In genomic region chr17:45016823-45017222, GRCh38 we compare ENCODE assay signal across 11 cellular contexts. TPM values are rescaled to one million over a fixed set of nuclear protein-coding genes. Genes with fewer than 3 reads are reported as not detected.
DNase-seq lines count a peak whose midpoint lies in the region; ATAC-seq and TF ChIP-seq lines count a peak whose summit lies in the region.
"Had no signal": no experiment of that assay in that cellular context is flagged by ENCODE, and none has a peak within 500 bp of the region (broad histone marks: within the 10 kb centered on the region; RNA-seq: fewer than 3 reads in every experiment).

No MANE protein-coding gene starts in this region.

- no peaks in the 10 kb centered on the region; the same call in 1 of the 2 replicates for H3K9me1 ChIP-seq in IMR-90 (ENCODE audit: insufficient read depth, low read length)

- H3K4ac ChIP-seq in IMR-90 (ENCODE audit: low read depth, low read length) (no peak overlapping the region), mesendoderm (ENCODE audit: low read depth, low read length) (no peak overlapping the region)

- WGBS in IMR-90 (ENCODE audit: extremely low coverage in 2 of 2, insufficient read length in 1 of 2), 2 experiments: no CpG with 5 or more reads among the region's 5 CpGs
- WGBS in mesendoderm (ENCODE audit: extremely low coverage, insufficient coverage, low lambda C conversion rate): no CpG with 5 or more reads among the region's 5 CpGs

- no peak overlapping the region for H3K4me3 Mint-ChIP-seq in WTC11
- no peak overlapping the region for H3K4me3 Mint-ChIP-seq in natural killer cell
- H3K4me3 Mint-ChIP-seq: activated naive CD8-positive, alpha-beta T cell treated with anti-CD3 and anti-CD28 coated beads for 36 hours had no signal

- H4K20me1 ChIP-seq in IMR-90 (ENCODE audit: insufficient read depth, low read length): no peaks in the 10 kb centered on the region

- H4K8ac ChIP-seq in IMR-90 (ENCODE audit: low read depth in 2 of 2, low read length in 2 of 2) (no peak overlapping the region), mesendoderm (ENCODE audit: low read depth, low read length) (no peak overlapping the region)

- H3K18ac ChIP-seq in IMR-90 (ENCODE audit: low read depth, low read length) (no peak overlapping the region), mesendoderm (ENCODE audit: low read length) (no peak overlapping the region)

- no peak overlapping the region for H3K9ac ChIP-seq in IMR-90 (ENCODE audit: low read depth, low read length)
- H3K9ac ChIP-seq in mesendoderm (ENCODE audit: low read length): no peak overlapping the region

- H2BK120ac ChIP-seq in IMR-90 (ENCODE audit: low read depth, low read length): no peak overlapping the region
- H2BK120ac ChIP-seq in mesendoderm (ENCODE audit: low read depth, low read length): no peak overlapping the region

- H3K4me1 Mint-ChIP-seq in WTC11 (peaks cover 38% of the 10 kb centered on the region), natural killer cell (peaks cover 12 to 24% of the 10 kb centered on the region in 2 donors)

- H3K4me1 ChIP-seq in IMR-90 (ENCODE audit: control insufficient read depth, insufficient read depth, low read length) (peaks cover 31% of the 10 kb centered on the region), mesendoderm (ENCODE audit: control insufficient read depth, low read depth, low read length) (no peaks in the 10 kb centered on the region), right atrium auricular region (peaks cover 0 to 46% of the 10 kb centered on the region in 2 donors)

- H3K27ac Mint-ChIP-seq in WTC11 (0 out of 2 replicates have a peak overlapping the region, but pooled peaks have one; percentile 40), natural killer cell (no peak overlapping the region)
- H3K27ac Mint-ChIP-seq: activated naive CD8-positive, alpha-beta T cell treated with anti-CD3 and anti-CD28 coated beads for 36 hours had no signal

- H4K5ac ChIP-seq in IMR-90 (ENCODE audit: low read depth, low read length) (no peak overlapping the region), mesendoderm (ENCODE audit: low read length) (no peak overlapping the region)

- no peak overlapping the region for H2AFZ ChIP-seq in IMR-90 (replicated peaks; ENCODE audit: low read length, poor library complexity)

- no peak overlapping the region for H3K56ac ChIP-seq in IMR-90 (ENCODE audit: extremely low read depth, insufficient read depth, low read length)
- H3K56ac ChIP-seq in mesendoderm (ENCODE audit: low read length): no peak overlapping the region

- H3K27me3 Mint-ChIP-seq in WTC11 (ENCODE audit: low read depth) (peaks cover 43% of the 10 kb centered on the region), natural killer cell (ENCODE audit: low read depth in 2 of 2) (peaks cover 24 to 33% of the 10 kb centered on the region in 2 donors)

- dilution Hi-C loops in IMR-90 (cut with HindIII; ENCODE audit: low sequenced_read_pairs, unreplicated experiment): no loop called here

- no peaks in the 10 kb centered on the region for H3K79me2 ChIP-seq in mesendoderm (ENCODE audit: control insufficient read depth, insufficient read depth, low read length)

- no TSS peak for BruUV-seq in IMR-90 (replicated peaks; lab: Mats Ljungman, UMichigan)

- H3K4me2 ChIP-seq in IMR-90 (ENCODE audit: low read depth, low read length): no peak overlapping the region
- no peak overlapping the region for H3K4me2 ChIP-seq in mesendoderm (ENCODE audit: low read length)

- H3K36me3 Mint-ChIP-seq in WTC11 (no peaks in the 10 kb centered on the region), natural killer cell (no peaks in the 10 kb centered on the region)

- H3K27ac ChIP-seq in IMR-90 (ENCODE audit: insufficient read depth, low read length) (no peak overlapping the region), mesendoderm (ENCODE audit: low read depth, low read length) (no peak overlapping the region), right atrium auricular region (no peak overlapping the region)
- H3K27ac ChIP-seq: thoracic aorta had no signal

- DNase-seq in ELF-1 (ENCODE audit: low read depth, low spot score) (peak; percentile 64), IMR-90 (no peak), WTC11 (ENCODE audit: low spot score) (peak; percentile 38), mesendoderm (peak; percentile 79), natural killer cell (no peak), KG1 (lab: John Stamatoyannopoulos, UW) (no peak), right atrium auricular region (ENCODE audit: low spot score) (no peak)
- DNase-seq: activated naive CD8-positive, alpha-beta T cell treated with anti-CD3 and anti-CD28 coated beads for 36 hours; erythroblast; mesenchymal stem cell had no signal

- POLR2A ChIA-PET in IMR-90 (lab: Charles Lee; ENCODE audit: unreplicated experiment): no interaction called here
- POLR2A ChIA-PET in WTC11 (lab: Charles Lee): interaction anchor here (0.7 kb wide), 1 partner anchor 25 kb away, joined by 5 read pairs; no protein-coding TSS in a partner anchor

- H2AK5ac ChIP-seq in IMR-90 (ENCODE audit: low read depth, low read length) (no peak overlapping the region), mesendoderm (ENCODE audit: low read length) (no peak overlapping the region)

- CTCF ChIA-PET in IMR-90 (lab: Yijun Ruan, JAX): interaction anchor here (0.6 kb wide), 1 partner anchor 10 kb away, joined by 4 read pairs; no protein-coding TSS in a partner anchor
- CTCF ChIA-PET in WTC11 (lab: Charles Lee): interaction anchor here (1.0 to 8.0 kb wide), 3 partner anchors 46 to 106 kb away, joined by 4 to 117 read pairs (median 9); partner anchors contain the start of gene C1QL1

- H3K4me3 ChIP-seq in IMR-90 (ENCODE audit: insufficient read depth, low read depth, low read length): no peak overlapping the region
- H3K4me3 ChIP-seq in mesendoderm (ENCODE audit: low read length): no peak overlapping the region
- H3K4me3 ChIP-seq in right atrium auricular region: no peak overlapping the region
- H3K4me3 ChIP-seq: thoracic aorta had no signal

- H3K23ac ChIP-seq in IMR-90 (ENCODE audit: low read depth, low read length) (no peak overlapping the region), mesendoderm (ENCODE audit: low read length) (no peak overlapping the region)

- H2BK15ac ChIP-seq in IMR-90 (ENCODE audit: low read depth, low read length) (no peak overlapping the region), mesendoderm (replicated peaks; ENCODE audit: low read depth) (no peak overlapping the region)

- no peak overlapping the region for H3K14ac ChIP-seq in IMR-90 (replicated peaks; ENCODE audit: low read depth, low read length)

- no peak for TF ChIP-seq POLR2A in IMR-90 (IDR thresholded peaks at IDR 0.05; ENCODE audit: low read depth, low read length)

- TF ChIP-seq RAD21 in IMR-90 (IDR thresholded peaks at IDR 0.05; ENCODE audit: low read length): no peak

- H2BK20ac ChIP-seq in IMR-90 (ENCODE audit: low read depth, low read length): no peak overlapping the region

- intact Hi-C loops in IMR-90 (cut with micrococcal nuclease): no loop called here
- intact Hi-C loops in natural killer cell (cut with micrococcal nuclease): no loop called here

- TF ChIP-seq CTCF in IMR-90 (conservative IDR thresholded peaks at IDR 0.05; ENCODE audit: low read depth, low read length): peak; percentile 20; the same call in 1 of the 2 replicates
- TF ChIP-seq CTCF in WTC11 (IDR thresholded peaks at IDR 0.05): 0 out of 2 replicates have a peak, but pooled peaks have one; percentile 11
- TF ChIP-seq CTCF in natural killer cell (IDR thresholded peaks at IDR 0.05): no peak
- peak in 1 of 2 donors; percentile 10 for TF ChIP-seq CTCF in right atrium auricular region (IDR thresholded peaks at IDR 0.05)

- H2AK9ac ChIP-seq in IMR-90 (replicated peaks; ENCODE audit: low read depth, low read length, poor library complexity): no peak overlapping the region

- no peak overlapping the region for H2BK5ac ChIP-seq in IMR-90 (ENCODE audit: low read depth, low read length, poor library complexity, severe bottlenecking)
- no peak overlapping the region for H2BK5ac ChIP-seq in mesendoderm (ENCODE audit: low read length)

- in situ Hi-C loops in IMR-90 (cut with MboI; ENCODE audit: low sequenced_read_pairs): no loop called here

- H3K36me3 ChIP-seq in IMR-90 (ENCODE audit: control insufficient read depth, insufficient read depth, low read length) (no peaks in the 10 kb centered on the region), mesendoderm (ENCODE audit: control insufficient read depth, insufficient read depth, low read length) (no peaks in the 10 kb centered on the region), right atrium auricular region (no peaks in the 10 kb centered on the region)
- H3K36me3 ChIP-seq: thoracic aorta had no signal

- H3K79me1 ChIP-seq in IMR-90 (ENCODE audit: low read depth in 1 of 2, low read length in 2 of 2) (no peaks in the 10 kb centered on the region), mesendoderm (ENCODE audit: low read length) (no peaks in the 10 kb centered on the region)

- H3K9me3 ChIP-seq in IMR-90 (ENCODE audit: control insufficient read depth, insufficient read depth, low read length): no peaks in the 10 kb centered on the region
- no peaks in the 10 kb centered on the region for H3K9me3 ChIP-seq in right atrium auricular region
- H3K9me3 ChIP-seq: thoracic aorta had no signal

- no peak overlapping the region for H4K91ac ChIP-seq in IMR-90 (ENCODE audit: insufficient read depth, low read depth, low read length)

- H3K9me3 Mint-ChIP-seq in WTC11 (no peaks in the 10 kb centered on the region), natural killer cell (no peaks in the 10 kb centered on the region)
- H3K9me3 Mint-ChIP-seq: activated naive CD8-positive, alpha-beta T cell treated with anti-CD3 and anti-CD28 coated beads for 36 hours had no signal

- peaks cover 4% of the 10 kb centered on the region; the same call in 1 of the 2 replicates for H3K27me3 ChIP-seq in IMR-90 (ENCODE audit: control insufficient read depth, insufficient read depth, low read length)
- H3K27me3 ChIP-seq in mesendoderm (ENCODE audit: insufficient read depth, low read length, poor library complexity): peaks cover 14% of the 10 kb centered on the region
- H3K27me3 ChIP-seq in right atrium auricular region: no peaks in the 10 kb centered on the region

- ATAC-seq in IMR-90 (ENCODE audit: low read depth) (no peak), WTC11 (peak; percentile 62), natural killer cell (no peak)

RNA-seq across cellular contexts. Expression of gene DCAKD, which starts 34.6 kb away (rescaled TPM):
- total RNA-seq in IMR-90 (2012; rRNA removed) (42.5 and 47.9 TPM in 2 replicates), WTC11 (2021) (57.7 to 59.2 TPM (median 58.7 TPM) in 3 replicates), natural killer cell (10 to 100 TPM; 15.4 to 21.4 (median 21.1) TPM), right atrium auricular region (10 to 100 TPM; 37.3 to 46.1 TPM)
- 31.3 and 32.3 TPM in 2 replicates for polyA plus RNA-seq in IMR-90 (2012; rRNA removed)
- 24.2 and 46.9 TPM in 2 replicates for polyA plus RNA-seq in IMR-90 (2012; cell fraction: cytosol; rRNA removed)
- polyA plus RNA-seq in IMR-90 (2012; cell fraction: nucleus; rRNA removed; ENCODE audit: low replicate concordance): 30.5 and 63.2 TPM in 2 replicates
- polyA plus RNA-seq in mesendoderm (2013, experiment 1 of 2): 21.9 TPM
- polyA plus RNA-seq in mesendoderm (2013, experiment 2 of 2): 22.4 TPM

RNA-seq across cellular contexts. Expression of gene NMT1, which starts 44.3 kb away (rescaled TPM):
- 57.5 and 60.6 TPM in 2 replicates for total RNA-seq in IMR-90 (2012; rRNA removed)
- polyA plus RNA-seq in IMR-90 (2012; rRNA removed): 36.0 and 38.0 TPM in 2 replicates
- polyA plus RNA-seq in IMR-90 (2012; cell fraction: cytosol; rRNA removed): 21.3 and 29.7 TPM in 2 replicates
- polyA plus RNA-seq in IMR-90 (2012; cell fraction: nucleus; rRNA removed; ENCODE audit: low replicate concordance): 26.3 and 44.4 TPM in 2 replicates
- 152 to 162 TPM (median 153 TPM) in 3 replicates for total RNA-seq in WTC11 (2021)
- 126 TPM for polyA plus RNA-seq in mesendoderm (2013, experiment 1 of 2)
- polyA plus RNA-seq in mesendoderm (2013, experiment 2 of 2): 128 TPM
- 10 to 100 TPM; 56.6 to 94.7 (median 77.6) TPM for total RNA-seq in natural killer cell
- 10 to 100 TPM; 44.6 to 52.7 TPM for total RNA-seq in right atrium auricular region

RNA-seq across cellular contexts. Expression of gene C1QL1, which starts 48.7 kb away (rescaled TPM):
- total RNA-seq in IMR-90 (2012; rRNA removed): 0.18 and 0.28 TPM in 2 replicates
- polyA plus RNA-seq in IMR-90 (2012; rRNA removed): 0.84 and 1.5 TPM in 2 replicates
- 1.6 and 4.1 TPM in 2 replicates for polyA plus RNA-seq in IMR-90 (2012; cell fraction: cytosol; rRNA removed)
- 0.71 and 1.2 TPM in 2 replicates for polyA plus RNA-seq in IMR-90 (2012; cell fraction: nucleus; rRNA removed; ENCODE audit: low replicate concordance)
- total RNA-seq in WTC11 (2021): 13.4 to 16.8 TPM (median 15.6 TPM) in 3 replicates
- 3.5 TPM for polyA plus RNA-seq in mesendoderm (2013, experiment 1 of 2)
- polyA plus RNA-seq in mesendoderm (2013, experiment 2 of 2): 3.5 TPM
- not detected for total RNA-seq in natural killer cell
- total RNA-seq in right atrium auricular region: 1 to 10 TPM; 1.6 to 3.6 TPM
- total RNA-seq: activated naive CD8-positive, alpha-beta T cell treated with anti-CD3 and anti-CD28 coated beads for 36 hours had no signal

Comparison
In these comparisons a context has a peak if more than half of its experiments do, and no peak if none do; other contexts are left out.
1. DNase-seq: peak in ELF-1 (single experiment), WTC11 (single experiment) and mesendoderm (single experiment); none in IMR-90 (single experiment), natural killer cell (single experiment), KG1 (single experiment) and right atrium auricular region (single experiment).